In genomic region chr9:84600739-84601138, GRCh38 we compare ENCODE assay signal across 14 cellular contexts.
"Had no signal": no experiment of that assay in that cellular context is flagged by ENCODE, and none has a peak within 500 bp of the region (broad histone marks: within the 10 kb centered on the region; RNA-seq: fewer than 3 reads in every experiment).

No MANE protein-coding gene starts in this region.

- H3K36me3 ChIP-seq: uterus, WERI-Rb-1 had no signal

- H3K9me3 ChIP-seq: uterus had no signal

- H3K27me3 ChIP-seq: uterus had no signal

- H3K4me3 ChIP-seq: coronary artery, uterus had no signal

- DNase-seq: activated CD4-positive, alpha-beta T cell treated with anti-CD3 and anti-CD28 coated beads, Interleukin-2, amount 10 ng/mL, durations not matched to agents 24 days and 14 days; activated naive CD4-positive, alpha-beta T cell treated with anti-CD3 and anti-CD28 coated beads for 36 hours; central memory CD4-positive, alpha-beta T cell; effector CD4-positive, alpha-beta T cell; immature natural killer cell; left cardiac atrium; stimulated activated CD4-positive, alpha-beta T cell treated with anti-CD3 and anti-CD28 coated beads, Interleukin-4, amount 100 ng/mL, for 1 hour; stimulated activated CD8-positive, alpha-beta memory T cell treated with anti-CD3 and anti-CD28 coated beads, Interleukin-4, amount 100 ng/mL, for 48 hours; stimulated activated naive CD8-positive, alpha-beta T cell treated with anti-CD3 and anti-CD28 coated beads, Interleukin-15, Interleukin-2, amounts not matched to agents 100 U/mL and 50 U/mL, for 24 hours; T-helper 9 cell; uterus; WERI-Rb-1 had no signal

- ATAC-seq: left cardiac atrium; natural killer cell treated with Interleukin-12 subunit alpha and Interleukin-12 subunit beta and Interleukin-15 and Interleukin-18, amount 100 ng/mL, for 72 hours; stimulated activated naive CD8-positive, alpha-beta T cell treated with anti-CD3 and anti-CD28 coated beads, Interleukin-15, Interleukin-2, amounts not matched to agents 100 U/mL and 50 U/mL, for 24 hours had no signal
